In the genomic region with DNA sequence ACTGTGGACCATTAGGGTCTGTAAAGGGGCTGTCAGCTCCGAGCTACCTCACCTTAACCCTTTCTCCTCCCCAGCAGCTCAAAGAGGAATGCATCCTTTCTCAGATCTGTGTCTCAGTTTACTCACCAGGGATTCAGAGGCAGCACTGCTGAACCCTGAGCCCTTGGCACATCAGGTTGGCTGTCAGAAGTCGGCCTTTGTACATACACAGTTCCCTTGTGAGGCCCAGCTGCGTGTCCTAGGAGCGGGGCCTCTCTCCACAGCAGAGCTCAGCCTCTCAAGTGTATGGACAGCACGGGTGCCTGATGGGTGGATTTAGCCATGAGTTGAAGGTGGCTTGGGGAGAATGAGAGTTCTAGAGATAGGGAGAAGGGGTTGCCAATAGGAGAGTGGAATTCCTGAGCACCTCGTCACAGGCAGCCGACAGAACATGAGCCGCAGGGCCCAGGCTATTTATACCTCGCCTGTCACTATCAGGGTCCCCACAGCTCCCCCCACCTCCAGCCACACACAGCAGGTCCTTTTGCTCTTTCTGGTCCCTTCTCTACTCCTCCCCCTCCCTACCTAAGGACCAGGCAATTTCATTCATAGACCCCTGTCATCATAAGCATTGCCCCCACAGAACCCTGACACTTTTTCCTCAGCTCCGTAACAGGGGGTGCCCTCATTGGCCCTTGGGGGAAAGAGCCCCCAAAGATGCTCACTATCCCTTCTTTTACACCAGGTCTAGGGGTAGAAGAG, we compare ENCODE assay signal across 9 cellular contexts. TPM values are rescaled to one million over a fixed set of nuclear protein-coding genes. Genes with fewer than 3 reads are reported as not detected.
DNase-seq lines count a peak whose midpoint lies in the region; ATAC-seq and TF ChIP-seq lines count a peak whose summit lies in the region.
"Had no signal": no experiment of that assay in that cellular context is flagged by ENCODE, and none has a peak within 500 bp of the region (broad histone marks: within the 10 kb centered on the region; RNA-seq: fewer than 3 reads in every experiment).

No MANE protein-coding gene starts in this region.

- H3K4me1 ChIP-seq in cardiac muscle cell (ENCODE audit: low read depth), result peaks cover 43% of the 10 kb centered on the region

- H3K27me3 ChIP-seq in cardiac muscle cell, result no peaks in the 10 kb centered on the region

- no peaks in the 10 kb centered on the region for H3K9me3 ChIP-seq in cardiac muscle cell (ENCODE audit: low read depth)

- ATAC-seq in HG02798 (IDR thresholded peaks at IDR 0.05; ENCODE audit: poor library complexity, unreplicated experiment), result no peak
- ATAC-seq in GM19395 (IDR thresholded peaks at IDR 0.05; ENCODE audit: unreplicated experiment), result no peak

- TF ChIP-seq CTCF in WI38 (IDR thresholded peaks at IDR 0.05; ENCODE audit: low read depth, low read length) (no peak), cardiac muscle cell (IDR thresholded peaks at IDR 0.05; ENCODE audit: low read depth, low read length) (no peak), retinal pigment epithelial cell (conservative IDR thresholded peaks at IDR 0.05; ENCODE audit: low read depth, low read length) (no peak)

- peak; percentile 73 for DNase-seq in GM03348 (ENCODE audit: low spot score)
- DNase-seq in cardiac muscle cell (ENCODE audit: low read depth in 1 of 2, low spot score in 1 of 2), result peak; percentile 75 to 96
- peak; percentile 60 for DNase-seq in retinal pigment epithelial cell (ENCODE audit: low read depth)
- DNase-seq in DMS79 treated with DMSO at 0.1 percent for 48 hours (lab: John Stamatoyannopoulos, UW), result no peak
- DNase-seq in T-helper 1 cell, result no peak
- DNase-seq: stimulated activated CD4-positive, alpha-beta T cell treated with anti-CD3 and anti-CD28 coated beads, Interleukin-12 subunit alpha, Interleukin-12 subunit beta, amount 100 ng/mL, for 4 hours had no signal

- no peaks in the 10 kb centered on the region for H3K36me3 ChIP-seq in cardiac muscle cell

- H3K4me3 ChIP-seq in WI38 (ENCODE audit: low read depth, low read length) (peak overlapping the region; percentile 22; the same call in 1 of the 2 replicates), cardiac muscle cell (peak overlapping the region; percentile 4), retinal pigment epithelial cell (ENCODE audit: low read length) (no peak overlapping the region)

- H3K27ac ChIP-seq in cardiac muscle cell, result peak overlapping the region; percentile 99

RNA-seq across cellular contexts. Expression of gene FLNC, which starts 2.1 kb away (rescaled TPM):
- total RNA-seq in cardiac muscle cell, result 500 and 516 TPM in 2 replicates
- 194 and 196 TPM in 2 replicates for polyA plus RNA-seq in cardiac muscle cell

RNA-seq across cellular contexts. Expression of gene ATP6V1F, which starts 34.5 kb away (rescaled TPM):
- total RNA-seq in cardiac muscle cell, result 113 and 164 TPM in 2 replicates
- 284 and 330 TPM in 2 replicates for polyA plus RNA-seq in cardiac muscle cell

RNA-seq across cellular contexts. Expression of gene CCDC136, which starts 36.4 kb away (rescaled TPM):
- total RNA-seq in cardiac muscle cell, result 12.6 and 26.4 TPM in 2 replicates
- 10.7 and 14.9 TPM in 2 replicates for polyA plus RNA-seq in cardiac muscle cell

RNA-seq across cellular contexts. Expression of gene OPN1SW, which starts 52.5 kb away (rescaled TPM):
- not detected in 2 replicates for total RNA-seq in cardiac muscle cell
- 0.74 and 2.1 TPM in 2 replicates for polyA plus RNA-seq in cardiac muscle cell

Comparison
In these comparisons a context has a peak if more than half of its experiments do, and no peak if none do; other contexts are left out.
1. DNase-seq: peak in GM03348 (single experiment), cardiac muscle cell (2 of 2) and retinal pigment epithelial cell (single experiment); none in DMS79 treated with DMSO at 0.1 percent for 48 hours (single experiment) and T-helper 1 cell (0 of 5).